Comparison of ENCODE assay signal across 10 cellular contexts in the genomic region with DNA sequence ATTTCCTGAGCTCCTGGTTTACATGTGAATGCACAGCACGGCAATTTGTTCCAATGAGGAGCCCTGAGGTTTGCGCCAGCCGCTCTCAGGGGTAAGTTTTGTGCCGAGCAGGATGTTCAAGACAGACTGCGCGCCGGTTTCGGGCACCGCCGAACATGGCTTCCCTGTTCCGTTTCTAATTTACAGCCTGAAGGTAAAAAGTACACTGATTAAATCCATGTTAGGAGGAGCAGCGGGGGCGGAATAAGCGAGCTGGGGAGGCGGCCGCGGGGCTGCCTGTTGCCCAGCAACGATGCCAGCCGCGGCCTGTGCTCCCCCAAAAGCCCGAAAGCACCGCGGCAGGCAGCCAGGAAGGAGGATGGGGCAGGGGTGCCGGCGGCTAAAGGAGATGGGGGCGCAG. TPM values are rescaled to one million over a fixed set of nuclear protein-coding genes. Genes with fewer than 3 reads are reported as not detected.
DNase-seq lines count a peak whose midpoint lies in the region; ATAC-seq and TF ChIP-seq lines count a peak whose summit lies in the region.
"Had no signal": no experiment of that assay in that cellular context is flagged by ENCODE, and none has a peak within 500 bp of the region (broad histone marks: within the 10 kb centered on the region; RNA-seq: fewer than 3 reads in every experiment).

No MANE protein-coding gene starts in this region.

- TF ChIP-seq CTCF in OCI-LY3 (IDR thresholded peaks at IDR 0.05; ENCODE audit: low read depth, low read length) = no peak

- H3K4me3 ChIP-seq in OCI-LY3 (ENCODE audit: low read length) (peak overlapping the region; percentile 89), endocrine pancreas (ENCODE audit: control insufficient read depth, insufficient read depth, low read length) (no peak overlapping the region)

- intact Hi-C loops in activated CD4-positive, alpha-beta T cell treated with anti-CD3 and anti-CD28 coated beads, Interleukin-2, amount 10 ng/mL, durations not matched to agents 24 days and 14 days (cut with micrococcal nuclease) = no loop called here

- H3K27ac Mint-ChIP-seq in activated CD4-positive, alpha-beta T cell treated with anti-CD3 and anti-CD28 coated beads, Interleukin-2, amount 10 ng/mL, durations not matched to agents 24 days and 14 days = no peak overlapping the region
- H3K27ac Mint-ChIP-seq in stimulated activated effector memory CD8-positive, alpha-beta T cell treated with anti-CD3 and anti-CD28 coated beads, Interleukin-12 subunit alpha, Interleukin-12 subunit beta, amount 100 ng/mL, for 72 hours = no peak overlapping the region

- H3K9ac ChIP-seq in OCI-LY3 (ENCODE audit: low read length) (peak overlapping the region; percentile 67), endocrine pancreas (ENCODE audit: control insufficient read depth, insufficient read depth, low read length) (peak overlapping the region; percentile 73)

- 0 out of 2 replicates have a peak, but pooled peaks cover 6% of the 10 kb centered on the region for H3K4me1 ChIP-seq in OCI-LY3 (ENCODE audit: low read length)
- no peaks in the 10 kb centered on the region for H3K4me1 ChIP-seq in endocrine pancreas (ENCODE audit: control insufficient read depth, insufficient read depth, low read length)

- no peaks in the 10 kb centered on the region for H3K9me3 Mint-ChIP-seq in activated CD4-positive, alpha-beta T cell treated with anti-CD3 and anti-CD28 coated beads, Interleukin-2, amount 10 ng/mL, durations not matched to agents 24 days and 14 days
- no peaks in the 10 kb centered on the region for H3K9me3 Mint-ChIP-seq in stimulated activated effector memory CD8-positive, alpha-beta T cell treated with anti-CD3 and anti-CD28 coated beads, Interleukin-12 subunit alpha, Interleukin-12 subunit beta, amount 100 ng/mL, for 72 hours

- peak; percentile 63 for DNase-seq in activated CD4-positive, alpha-beta T cell treated with anti-CD3 and anti-CD28 coated beads, Interleukin-2, amount 10 ng/mL, durations not matched to agents 24 days and 14 days
- no peak for DNase-seq in activated CD4-positive, alpha-beta T cell treated with anti-CD3 and anti-CD28 coated beads, Interleukin-2, amount 50 U/mL, for 4 hours
- no peak for DNase-seq in stimulated activated effector memory CD8-positive, alpha-beta T cell treated with anti-CD3 and anti-CD28 coated beads, Interleukin-12 subunit alpha, Interleukin-12 subunit beta, amount 100 ng/mL, for 72 hours (ENCODE audit: low spot score in 2 of 2)
- no peak for DNase-seq in left lobe of liver (ENCODE audit: low spot score)
- DNase-seq in NCI-H1694 treated with DMSO at 0.1 percent for 48 hours (lab: John Stamatoyannopoulos, UW) = no peak
- no peak for DNase-seq in putamen (ENCODE audit: low spot score)

- peak overlapping the region; percentile 87 for H3K4me2 ChIP-seq in OCI-LY3 (ENCODE audit: low read length)

- no peaks in the 10 kb centered on the region for H4K20me1 ChIP-seq in OCI-LY3 (ENCODE audit: insufficient read depth, low read length)

- H3K9me3 ChIP-seq in OCI-LY3 (ENCODE audit: insufficient read depth, low read length) = no peaks in the 10 kb centered on the region
- no peaks in the 10 kb centered on the region for H3K9me3 ChIP-seq in endocrine pancreas (ENCODE audit: control insufficient read depth, low read length)

- H3K36me3 ChIP-seq in OCI-LY3 (replicated peaks; ENCODE audit: low read depth, low read length) (no peaks in the 10 kb centered on the region), endocrine pancreas (ENCODE audit: control insufficient read depth, insufficient read depth, low read length) (no peaks in the 10 kb centered on the region)

- H3K27me3 ChIP-seq in OCI-LY3 (ENCODE audit: low read depth, low read length) (no peaks in the 10 kb centered on the region), endocrine pancreas (ENCODE audit: control insufficient read depth, insufficient read depth, low read length) (no peaks in the 10 kb centered on the region)

- no peaks in the 10 kb centered on the region for H3K36me3 Mint-ChIP-seq in activated CD4-positive, alpha-beta T cell treated with anti-CD3 and anti-CD28 coated beads, Interleukin-2, amount 10 ng/mL, durations not matched to agents 24 days and 14 days (ENCODE audit: low read depth)
- no peaks in the 10 kb centered on the region for H3K36me3 Mint-ChIP-seq in stimulated activated effector memory CD8-positive, alpha-beta T cell treated with anti-CD3 and anti-CD28 coated beads, Interleukin-12 subunit alpha, Interleukin-12 subunit beta, amount 100 ng/mL, for 72 hours

- no peak overlapping the region for H3K27ac ChIP-seq in OCI-LY3 (ENCODE audit: low read length)
- H3K27ac ChIP-seq: skin epidermis had no signal

- H3K4me1 Mint-ChIP-seq in activated CD4-positive, alpha-beta T cell treated with anti-CD3 and anti-CD28 coated beads, Interleukin-2, amount 10 ng/mL, durations not matched to agents 24 days and 14 days = peaks cover 15% of the 10 kb centered on the region
- H3K4me1 Mint-ChIP-seq in stimulated activated effector memory CD8-positive, alpha-beta T cell treated with anti-CD3 and anti-CD28 coated beads, Interleukin-12 subunit alpha, Interleukin-12 subunit beta, amount 100 ng/mL, for 72 hours = peaks cover 11% of the 10 kb centered on the region

- peak overlapping the region; percentile 95 for H2AFZ ChIP-seq in OCI-LY3 (ENCODE audit: low read depth, low read length)

- no peak for ATAC-seq in stimulated activated effector memory CD8-positive, alpha-beta T cell treated with anti-CD3 and anti-CD28 coated beads, Interleukin-12 subunit alpha, Interleukin-12 subunit beta, amount 100 ng/mL, for 72 hours
- ATAC-seq in left lobe of liver = no peak

- H3K79me2 ChIP-seq in OCI-LY3 (ENCODE audit: low read length) = no peaks in the 10 kb centered on the region

- peak overlapping the region; percentile 43 for H3K4me3 Mint-ChIP-seq in activated CD4-positive, alpha-beta T cell treated with anti-CD3 and anti-CD28 coated beads, Interleukin-2, amount 10 ng/mL, durations not matched to agents 24 days and 14 days
- H3K4me3 Mint-ChIP-seq in stimulated activated effector memory CD8-positive, alpha-beta T cell treated with anti-CD3 and anti-CD28 coated beads, Interleukin-12 subunit alpha, Interleukin-12 subunit beta, amount 100 ng/mL, for 72 hours = peak overlapping the region; percentile 15

- H3K27me3 Mint-ChIP-seq in activated CD4-positive, alpha-beta T cell treated with anti-CD3 and anti-CD28 coated beads, Interleukin-2, amount 10 ng/mL, durations not matched to agents 24 days and 14 days = peaks cover 37% of the 10 kb centered on the region

RNA-seq across cellular contexts. Expression of gene SOWAHA, which starts 6.4 kb away (rescaled TPM):
- total RNA-seq in activated CD4-positive, alpha-beta T cell treated with anti-CD3 and anti-CD28 coated beads, Interleukin-2, amount 10 ng/mL, durations not matched to agents 24 days and 14 days = 0.59 and 0.65 TPM in 2 replicates
- 1.7 TPM for total RNA-seq in left lobe of liver

RNA-seq across cellular contexts. Expression of gene SHROOM1, which starts 11.0 kb away (rescaled TPM):
- 5.3 and 7.4 TPM in 2 replicates for total RNA-seq in activated CD4-positive, alpha-beta T cell treated with anti-CD3 and anti-CD28 coated beads, Interleukin-2, amount 10 ng/mL, durations not matched to agents 24 days and 14 days
- 41.3 TPM for total RNA-seq in left lobe of liver

RNA-seq across cellular contexts. Expression of gene SEPTIN8, which starts 42.4 kb away (rescaled TPM):
- 43.8 and 45.4 TPM in 2 replicates for total RNA-seq in activated CD4-positive, alpha-beta T cell treated with anti-CD3 and anti-CD28 coated beads, Interleukin-2, amount 10 ng/mL, durations not matched to agents 24 days and 14 days
- 12.2 TPM for total RNA-seq in left lobe of liver

RNA-seq across cellular contexts. Expression of gene GDF9, which starts 46.8 kb away (rescaled TPM):
- total RNA-seq in activated CD4-positive, alpha-beta T cell treated with anti-CD3 and anti-CD28 coated beads, Interleukin-2, amount 10 ng/mL, durations not matched to agents 24 days and 14 days = 0.30 and 0.45 TPM in 2 replicates
- total RNA-seq in left lobe of liver = 0.15 TPM
- total RNA-seq: H1 had no signal

RNA-seq across cellular contexts. Expression of gene UQCRQ, which starts 47.0 kb away (rescaled TPM):
- 454 and 464 TPM in 2 replicates for total RNA-seq in activated CD4-positive, alpha-beta T cell treated with anti-CD3 and anti-CD28 coated beads, Interleukin-2, amount 10 ng/mL, durations not matched to agents 24 days and 14 days
- total RNA-seq in left lobe of liver = 727 TPM
